ENCODE assay signal across 1 cellular context in genomic region chr15:86444527-86444926, GRCh38.
TF ChIP-seq lines count a peak whose summit lies in the region.

No MANE protein-coding gene starts in this region.

TF ChIP-seq in GM23338, 12 proteins besides CTCF, POLR2A, EP300 and RAD21 (continued from another document):
- peak; percentile 81 for TF ChIP-seq REST (IDR thresholded peaks at IDR 0.05; ENCODE audit: unreplicated experiment)
- TF ChIP-seq ETS1 (IDR thresholded peaks at IDR 0.05), result no peak
